ENCODE assay signal across 19 cellular contexts in the genomic region with DNA sequence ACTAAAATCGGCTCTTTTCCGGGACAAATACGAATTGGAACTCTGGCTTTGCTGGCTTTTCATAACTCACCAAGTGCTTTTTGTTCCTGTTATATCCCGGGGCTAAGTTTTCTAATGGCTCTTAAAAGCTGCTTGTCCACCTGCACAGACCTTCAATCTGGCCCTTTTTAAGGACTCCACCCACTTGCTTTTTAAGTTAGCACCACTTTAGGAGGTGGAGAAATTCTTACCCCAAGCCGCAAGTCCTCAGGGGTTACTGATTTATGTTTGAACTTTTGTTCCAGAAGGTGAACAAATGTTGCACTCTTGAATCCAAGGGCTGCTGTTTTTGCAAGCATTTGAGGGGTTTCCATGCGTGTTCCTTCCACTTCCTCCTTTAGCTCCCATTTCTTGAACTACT.
"Had no signal": no experiment of that assay in that cellular context is flagged by ENCODE, and none has a peak within 500 bp of the region (broad histone marks: within the 10 kb centered on the region; RNA-seq: fewer than 3 reads in every experiment).

No MANE protein-coding gene starts in this region.

- DNase-seq: colonic mucosa; dermis blood vessel endothelial cell; erythroblast; foreskin keratinocyte; heart left ventricle; hippocampal formation; naive thymus-derived CD8-positive, alpha-beta T cell; psoas muscle; sigmoid colon; stimulated activated CD4-positive, alpha-beta T cell treated with anti-CD3 and anti-CD28 coated beads, Interleukin-2, amount 100 ng/mL, for 24 hours; stimulated activated CD4-positive, alpha-beta T cell treated with anti-CD3 and anti-CD28 coated beads, Interleukin-4, amount 100 ng/mL, for 4 hours; stimulated activated naive B cell treated with anti-CD40 and anti-IgM and Interleukin-4, amounts not matched to agents 10 μg/mL and 1 μg/mL and 100 μg/mL, for 72 hours; stimulated activated naive CD8-positive, alpha-beta T cell treated with anti-CD3 and anti-CD28 coated beads, Interleukin-15, amount 100 ng/mL, for 72 hours had no signal

- FAIRE-seq: endothelial cell of umbilical vein had no signal

- ATAC-seq: foreskin keratinocyte; heart left ventricle; left lobe of liver; naive thymus-derived CD8-positive, alpha-beta T cell; psoas muscle; stimulated activated naive B cell treated with anti-CD40 and anti-IgM and Interleukin-4, amounts not matched to agents 10 μg/mL and 1 μg/mL and 100 μg/mL, for 72 hours; stimulated activated naive CD8-positive, alpha-beta T cell treated with anti-CD3 and anti-CD28 coated beads, Interleukin-15, amount 100 ng/mL, for 72 hours had no signal

- H3K36me3 ChIP-seq: colonic mucosa, heart left ventricle, neutrophil, sigmoid colon, vagina had no signal

- H3K27ac Mint-ChIP-seq: naive thymus-derived CD8-positive, alpha-beta T cell; stimulated activated naive B cell treated with anti-CD40 and anti-IgM and Interleukin-4, amounts not matched to agents 10 μg/mL and 1 μg/mL and 100 μg/mL, for 72 hours; stimulated activated naive CD8-positive, alpha-beta T cell treated with anti-CD3 and anti-CD28 coated beads, Interleukin-15, amount 100 ng/mL, for 72 hours; type B pancreatic cell had no signal

- H3K27me3 ChIP-seq: colonic mucosa, heart left ventricle, neutrophil, sigmoid colon, vagina had no signal

- H3K9me3 Mint-ChIP-seq: naive thymus-derived CD8-positive, alpha-beta T cell; stimulated activated naive CD8-positive, alpha-beta T cell treated with anti-CD3 and anti-CD28 coated beads, Interleukin-15, amount 100 ng/mL, for 72 hours; type B pancreatic cell had no signal

- H3K4me3 ChIP-seq: colonic mucosa, heart left ventricle, psoas muscle, sigmoid colon, skin epidermis, vagina had no signal

- H3K4me1 ChIP-seq: colonic mucosa, foreskin keratinocyte, psoas muscle, sigmoid colon had no signal

- H3K27ac ChIP-seq: colonic mucosa, foreskin keratinocyte, heart left ventricle, neutrophil, psoas muscle, sigmoid colon, skin epidermis, vagina had no signal

- H3K36me3 Mint-ChIP-seq: stimulated activated naive B cell treated with anti-CD40 and anti-IgM and Interleukin-4, amounts not matched to agents 10 μg/mL and 1 μg/mL and 100 μg/mL, for 72 hours; type B pancreatic cell had no signal

- H3K9me3 ChIP-seq: colonic mucosa, heart left ventricle, neutrophil, psoas muscle, sigmoid colon, vagina had no signal
